In genomic region chr17:42403150-42403549, GRCh38 we compare ENCODE assay signal across 1 cellular context.
TF ChIP-seq lines count a peak whose summit lies in the region.

No MANE protein-coding gene starts in this region.

TF ChIP-seq in K562, 482 proteins besides CTCF, POLR2A, EP300 and RAD21 (continued from another document):
- peak; percentile 53; the same call in 1 of the 2 replicates for TF ChIP-seq ZNF592 (IDR thresholded peaks at IDR 0.05)
- TF ChIP-seq, protein P1, sequence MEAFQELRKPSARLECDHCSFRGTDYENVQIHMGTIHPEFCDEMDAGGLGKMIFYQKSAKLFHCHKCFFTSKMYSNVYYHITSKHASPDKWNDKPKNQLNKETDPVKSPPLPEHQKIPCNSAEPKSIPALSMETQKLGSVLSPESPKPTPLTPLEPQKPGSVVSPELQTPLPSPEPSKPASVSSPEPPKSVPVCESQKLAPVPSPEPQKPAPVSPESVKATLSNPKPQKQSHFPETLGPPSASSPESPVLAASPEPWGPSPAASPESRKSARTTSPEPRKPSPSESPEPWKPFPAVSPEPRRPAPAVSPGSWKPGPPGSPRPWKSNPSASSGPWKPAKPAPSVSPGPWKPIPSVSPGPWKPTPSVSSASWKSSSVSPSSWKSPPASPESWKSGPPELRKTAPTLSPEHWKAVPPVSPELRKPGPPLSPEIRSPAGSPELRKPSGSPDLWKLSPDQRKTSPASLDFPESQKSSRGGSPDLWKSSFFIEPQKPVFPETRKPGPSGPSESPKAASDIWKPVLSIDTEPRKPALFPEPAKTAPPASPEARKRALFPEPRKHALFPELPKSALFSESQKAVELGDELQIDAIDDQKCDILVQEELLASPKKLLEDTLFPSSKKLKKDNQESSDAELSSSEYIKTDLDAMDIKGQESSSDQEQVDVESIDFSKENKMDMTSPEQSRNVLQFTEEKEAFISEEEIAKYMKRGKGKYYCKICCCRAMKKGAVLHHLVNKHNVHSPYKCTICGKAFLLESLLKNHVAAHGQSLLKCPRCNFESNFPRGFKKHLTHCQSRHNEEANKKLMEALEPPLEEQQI (IDR thresholded peaks at IDR 0.05), result no peak
- TF ChIP-seq SMC3 (conservative IDR thresholded peaks at IDR 0.05; ENCODE audit: insufficient read depth, low read depth, low read length), result peak; percentile 51; the same call in 1 of the 2 replicates
- peak; percentile 15; the same call in 1 of the 2 replicates for TF ChIP-seq CXXC5 (CRISPR knock-in tag; IDR thresholded peaks at IDR 0.05)
- TF ChIP-seq ZNF717 (CRISPR knock-in tag; IDR thresholded peaks at IDR 0.05), result no peak
- peak; percentile 33; the same call in 1 of the 2 replicates for TF ChIP-seq BHLHE40 (IDR thresholded peaks at IDR 0.05; ENCODE audit: low read length)
- peak; percentile 56; the same call in 1 of the 2 replicates for TF ChIP-seq ARID2 (IDR thresholded peaks at IDR 0.05)
- TF ChIP-seq L3MBTL2 (IDR thresholded peaks at IDR 0.05), result 0 out of 2 replicates have a peak, but pooled peaks have one; percentile 26
- TF ChIP-seq CTBP1 (IDR thresholded peaks at IDR 0.05; ENCODE audit: borderline replicate concordance), result 0 out of 2 replicates have a peak, but pooled peaks have one; percentile 26
- peak; percentile 20 for TF ChIP-seq ZFP36 (IDR thresholded peaks at IDR 0.05; ENCODE audit: low read depth, low read length, partially characterized antibody)
- TF ChIP-seq SMAD4 (CRISPR knock-in tag; conservative IDR thresholded peaks at IDR 0.05), result 0 out of 2 replicates have a peak, but pooled peaks have one; percentile 25
- TF ChIP-seq, protein P2, sequence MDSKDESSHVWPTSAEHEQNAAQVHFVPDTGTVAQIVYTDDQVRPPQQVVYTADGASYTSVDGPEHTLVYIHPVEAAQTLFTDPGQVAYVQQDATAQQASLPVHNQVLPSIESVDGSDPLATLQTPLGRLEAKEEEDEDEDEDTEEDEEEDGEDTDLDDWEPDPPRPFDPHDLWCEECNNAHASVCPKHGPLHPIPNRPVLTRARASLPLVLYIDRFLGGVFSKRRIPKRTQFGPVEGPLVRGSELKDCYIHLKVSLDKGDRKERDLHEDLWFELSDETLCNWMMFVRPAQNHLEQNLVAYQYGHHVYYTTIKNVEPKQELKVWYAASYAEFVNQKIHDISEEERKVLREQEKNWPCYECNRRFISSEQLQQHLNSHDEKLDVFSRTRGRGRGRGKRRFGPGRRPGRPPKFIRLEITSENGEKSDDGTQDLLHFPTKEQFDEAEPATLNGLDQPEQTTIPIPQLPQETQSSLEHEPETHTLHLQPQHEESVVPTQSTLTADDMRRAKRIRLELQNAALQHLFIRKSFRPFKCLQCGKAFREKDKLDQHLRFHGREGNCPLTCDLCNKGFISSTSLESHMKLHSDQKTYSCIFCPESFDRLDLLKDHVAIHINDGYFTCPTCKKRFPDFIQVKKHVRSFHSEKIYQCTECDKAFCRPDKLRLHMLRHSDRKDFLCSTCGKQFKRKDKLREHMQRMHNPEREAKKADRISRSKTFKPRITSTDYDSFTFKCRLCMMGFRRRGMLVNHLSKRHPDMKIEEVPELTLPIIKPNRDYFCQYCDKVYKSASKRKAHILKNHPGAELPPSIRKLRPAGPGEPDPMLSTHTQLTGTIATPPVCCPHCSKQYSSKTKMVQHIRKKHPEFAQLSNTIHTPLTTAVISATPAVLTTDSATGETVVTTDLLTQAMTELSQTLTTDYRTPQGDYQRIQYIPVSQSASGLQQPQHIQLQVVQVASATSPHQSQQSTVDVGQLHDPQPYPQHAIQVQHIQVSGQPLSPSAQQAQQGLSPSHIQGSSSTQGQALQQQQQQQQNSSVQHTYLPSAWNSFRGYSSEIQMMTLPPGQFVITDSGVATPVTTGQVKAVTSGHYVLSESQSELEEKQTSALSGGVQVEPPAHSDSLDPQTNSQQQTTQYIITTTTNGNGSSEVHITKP (IDR thresholded peaks at IDR 0.05; ENCODE audit: partially characterized antibody), result peak; percentile 21
- no peak for TF ChIP-seq SMAD1 (IDR thresholded peaks at IDR 0.05; ENCODE audit: low read depth, low read length, partially characterized antibody)
- TF ChIP-seq MAZ (CRISPR knock-in tag; conservative IDR thresholded peaks at IDR 0.05 in 1 of 2, IDR thresholded peaks at IDR 0.05 in 1 of 2), result peak in 1 of 2 experiments; percentile 74; a peak in 2 of 4 replicates
- TF ChIP-seq NFRKB (IDR thresholded peaks at IDR 0.05; ENCODE audit: low read depth), result no peak
